ENCODE assay signal across 12 cellular contexts in genomic region chr1:228110536-228110935, GRCh38. TPM values are rescaled to one million over a fixed set of nuclear protein-coding genes. Genes with fewer than 3 reads are reported as not detected.
DNase-seq lines count a peak whose midpoint lies in the region; TF ChIP-seq lines count a peak whose summit lies in the region.
"Had no signal": no experiment of that assay in that cellular context is flagged by ENCODE, and none has a peak within 500 bp of the region (broad histone marks: within the 10 kb centered on the region; RNA-seq: fewer than 3 reads in every experiment).

No MANE protein-coding gene starts in this region.

- no peak overlapping the region for H3K27ac ChIP-seq in SJSA1
- H3K27ac ChIP-seq in endodermal cell (ENCODE audit: low read depth, low read length), result no peak overlapping the region
- peak overlapping the region in 2 of 5 donors; percentile 92 to 94 for H3K27ac ChIP-seq in adrenal gland
- H3K27ac ChIP-seq: VCaP had no signal

- intact Hi-C loops in activated T-helper 2 cell treated with anti-CD3 and anti-CD28 coated beads, Interferon-gamma antibody, Interleukin-2, Interleukin-4, amounts not matched to agents 10 μg/mL and 5 μg/mL and 100 μg/mL, durations not matched to agents 14 hours and 24 hours and 36 hours (cut with micrococcal nuclease), result no loop called here
- intact Hi-C loops in adrenal gland (cut with DNase I), result no loop called here

- peaks cover 12% of the 10 kb centered on the region for H3K9me3 Mint-ChIP-seq in endodermal cell
- H3K9me3 Mint-ChIP-seq in progenitor cell of endocrine pancreas (ENCODE audit: low read depth), result peaks cover 3% of the 10 kb centered on the region
- no peaks in the 10 kb centered on the region for H3K9me3 Mint-ChIP-seq in activated T-helper 2 cell treated with anti-CD3 and anti-CD28 coated beads, Interferon-gamma antibody, Interleukin-2, Interleukin-4, amounts not matched to agents 10 μg/mL and 5 μg/mL and 100 μg/mL, durations not matched to agents 14 hours and 24 hours and 36 hours

- no peak for TF ChIP-seq POLR2A in adrenal gland (IDR thresholded peaks at IDR 0.05)

- H3K4me1 ChIP-seq in SJSA1 (replicated peaks) (peaks cover 11% of the 10 kb centered on the region), endodermal cell (ENCODE audit: control insufficient read depth, insufficient read depth, low read length) (peaks cover 5% of the 10 kb centered on the region), adrenal gland (replicated peaks in 1 of 2) (peaks cover 8 to 32% of the 10 kb centered on the region in 2 donors)

- H3K4me3 ChIP-seq in SJSA1, result peak overlapping the region; percentile 72; the same call in 1 of the 2 replicates
- peak overlapping the region; percentile 94 for H3K4me3 ChIP-seq in endodermal cell (ENCODE audit: low read length)
- H3K4me3 ChIP-seq in adrenal gland, result peak overlapping the region in 1 of 4 donors; percentile 84

- H3K36me3 ChIP-seq in SJSA1 (peaks cover 21% of the 10 kb centered on the region), endodermal cell (ENCODE audit: control insufficient read depth, insufficient read depth, low read length) (peaks cover 14% of the 10 kb centered on the region), adrenal gland (replicated peaks in 1 of 2) (peaks cover 0 to 22% of the 10 kb centered on the region in 2 donors)

- no peaks in the 10 kb centered on the region for H3K9me3 ChIP-seq in SJSA1 (replicated peaks)
- H3K9me3 ChIP-seq in endodermal cell (ENCODE audit: control insufficient read depth, low read length), result peaks cover 13% of the 10 kb centered on the region
- no peaks in the 10 kb centered on the region for H3K9me3 ChIP-seq in adrenal gland (replicated peaks in 1 of 3)
- H3K9me3 ChIP-seq: Peyer's patch had no signal

- peak; percentile 2 for DNase-seq in D341Med (ENCODE audit: low spot score)
- DNase-seq in SJSA1 (ENCODE audit: low read depth in 1 of 2, low spot score in 2 of 2), result no peak
- DNase-seq in endodermal cell, result no peak
- no peak for DNase-seq in progenitor cell of endocrine pancreas (ENCODE audit: low spot score, unreplicated experiment)
- DNase-seq in ecto neural progenitor cell (ENCODE audit: low spot score), result no peak
- no peak for DNase-seq in activated T-helper 2 cell treated with anti-CD3 and anti-CD28 coated beads, Interferon-gamma antibody, Interleukin-2, Interleukin-4, amounts not matched to agents 10 μg/mL and 5 μg/mL and 100 μg/mL, durations not matched to agents 14 hours and 24 hours and 36 hours (ENCODE audit: low spot score)
- no peak for DNase-seq in adrenal gland
- no peak for DNase-seq in NCI-H774 (lab: John Stamatoyannopoulos, UW)
- DNase-seq: activated gamma-delta T cell treated with Interleukin-2 at 50 U/mL for 16 hours; stimulated activated CD4-positive, alpha-beta T cell treated with anti-CD3 and anti-CD28 coated beads, Interleukin-1b, Interleukin-23, amount 100 ng/mL, for 48 hours had no signal

- WGBS in endodermal cell (ENCODE audit: insufficient coverage in 1 of 2, insufficient read length in 1 of 2), 2 experiments, result 89 to 95% methylated on average over 7 of the region's 7 CpGs
- 84 to 94% (median 91%) methylated on average over 7 of the region's 7 CpGs for WGBS in adrenal gland, 4 donors

- H3K27ac Mint-ChIP-seq in endodermal cell (peak overlapping the region; percentile 94), progenitor cell of endocrine pancreas (peak overlapping the region; percentile 98)
- H3K27ac Mint-ChIP-seq in activated T-helper 2 cell treated with anti-CD3 and anti-CD28 coated beads, Interferon-gamma antibody, Interleukin-2, Interleukin-4, amounts not matched to agents 10 μg/mL and 5 μg/mL and 100 μg/mL, durations not matched to agents 14 hours and 24 hours and 36 hours, result no peak overlapping the region

- H3K4me3 Mint-ChIP-seq in endodermal cell (peak overlapping the region; percentile 84), progenitor cell of endocrine pancreas (ENCODE audit: low read depth) (peak overlapping the region; percentile 93)
- no peak overlapping the region for H3K4me3 Mint-ChIP-seq in activated T-helper 2 cell treated with anti-CD3 and anti-CD28 coated beads, Interferon-gamma antibody, Interleukin-2, Interleukin-4, amounts not matched to agents 10 μg/mL and 5 μg/mL and 100 μg/mL, durations not matched to agents 14 hours and 24 hours and 36 hours (ENCODE audit: low read depth)

- peaks cover 12% of the 10 kb centered on the region for H3K4me1 Mint-ChIP-seq in endodermal cell
- peaks cover 12% of the 10 kb centered on the region for H3K4me1 Mint-ChIP-seq in progenitor cell of endocrine pancreas (ENCODE audit: low read depth)
- peaks cover 15% of the 10 kb centered on the region for H3K4me1 Mint-ChIP-seq in activated T-helper 2 cell treated with anti-CD3 and anti-CD28 coated beads, Interferon-gamma antibody, Interleukin-2, Interleukin-4, amounts not matched to agents 10 μg/mL and 5 μg/mL and 100 μg/mL, durations not matched to agents 14 hours and 24 hours and 36 hours (ENCODE audit: low read depth)

- H3K27me3 Mint-ChIP-seq in endodermal cell (ENCODE audit: insufficient read depth) (peaks cover 4% of the 10 kb centered on the region), progenitor cell of endocrine pancreas (no peaks in the 10 kb centered on the region)
- H3K27me3 Mint-ChIP-seq in activated T-helper 2 cell treated with anti-CD3 and anti-CD28 coated beads, Interferon-gamma antibody, Interleukin-2, Interleukin-4, amounts not matched to agents 10 μg/mL and 5 μg/mL and 100 μg/mL, durations not matched to agents 14 hours and 24 hours and 36 hours (ENCODE audit: low read depth), result no peaks in the 10 kb centered on the region

- TF ChIP-seq CTCF in endodermal cell (conservative IDR thresholded peaks at IDR 0.05) (no peak), progenitor cell of endocrine pancreas (IDR thresholded peaks at IDR 0.05; ENCODE audit: unreplicated experiment) (no peak), adrenal gland (IDR thresholded peaks at IDR 0.05) (no peak)

- peak overlapping the region; percentile 93 for H3K9ac ChIP-seq in endodermal cell (ENCODE audit: extremely low read depth, low read length, poor library complexity, severe bottlenecking)

- H3K27me3 ChIP-seq in SJSA1 (replicated peaks) (no peaks in the 10 kb centered on the region), endodermal cell (ENCODE audit: control insufficient read depth, insufficient read depth, low read length, poor library complexity, severe bottlenecking) (no peaks in the 10 kb centered on the region), adrenal gland (no peaks in the 10 kb centered on the region)
- H3K27me3 ChIP-seq: Peyer's patch had no signal

- H3K36me3 Mint-ChIP-seq in endodermal cell (ENCODE audit: low read depth) (peaks cover 11% of the 10 kb centered on the region), progenitor cell of endocrine pancreas (ENCODE audit: insufficient read depth) (peaks cover 3% of the 10 kb centered on the region)
- H3K36me3 Mint-ChIP-seq in activated T-helper 2 cell treated with anti-CD3 and anti-CD28 coated beads, Interferon-gamma antibody, Interleukin-2, Interleukin-4, amounts not matched to agents 10 μg/mL and 5 μg/mL and 100 μg/mL, durations not matched to agents 14 hours and 24 hours and 36 hours (ENCODE audit: low read depth), result peaks cover 8% of the 10 kb centered on the region

RNA-seq across cellular contexts. Expression of gene MRPL55, which starts 1.4 kb away (rescaled TPM):
- 93.4 and 101 TPM in 2 replicates for total RNA-seq in SJSA1 (2014; rRNA removed; shearing (Covaris generic))
- total RNA-seq in endodermal cell, result 10 to 100 TPM; 57.6 to 66.7 TPM
- polyA plus RNA-seq in endodermal cell (2013, experiment 1 of 2), result 72.3 TPM
- 52.9 TPM for polyA plus RNA-seq in endodermal cell (2013, experiment 2 of 2)
- total RNA-seq in progenitor cell of endocrine pancreas, result 50.3 and 52.3 TPM in 2 replicates
- total RNA-seq in activated T-helper 2 cell treated with anti-CD3 and anti-CD28 coated beads, Interferon-gamma antibody, Interleukin-2, Interleukin-4, amounts not matched to agents 10 μg/mL and 5 μg/mL and 100 μg/mL, durations not matched to agents 14 hours and 24 hours and 36 hours, result 47.3 and 53.6 TPM in 2 replicates
- total RNA-seq in adrenal gland, result 100 to 1,000 TPM in 2 of 8 donors, 10 to 100 TPM in 6; 56.4 to 120 (median 70.8) TPM
- polyA plus RNA-seq in adrenal gland, result 100 to 1,000 TPM in 2 of 3 donors, 10 to 100 TPM in 1; 25.1 to 309 (median 303) TPM

RNA-seq across cellular contexts. Expression of gene C1orf35, which starts 7.4 kb away (rescaled TPM):
- total RNA-seq in SJSA1 (2014; rRNA removed; shearing (Covaris generic)), result 18.7 and 49.2 TPM in 2 replicates
- total RNA-seq in endodermal cell (10 to 100 TPM; 31.6 to 34.0 TPM), progenitor cell of endocrine pancreas (20.2 and 22.4 TPM in 2 replicates), adrenal gland (10 to 100 TPM in 6 of 8 donors, 1 to 10 TPM in 2; 8.0 to 24.8 (median 15.4) TPM)
- polyA plus RNA-seq in endodermal cell (2013, experiment 1 of 2), result 27.6 TPM
- 24.7 TPM for polyA plus RNA-seq in endodermal cell (2013, experiment 2 of 2)
- total RNA-seq in activated T-helper 2 cell treated with anti-CD3 and anti-CD28 coated beads, Interferon-gamma antibody, Interleukin-2, Interleukin-4, amounts not matched to agents 10 μg/mL and 5 μg/mL and 100 μg/mL, durations not matched to agents 14 hours and 24 hours and 36 hours, result 23.9 and 24.5 TPM in 2 replicates
- 10 to 100 TPM in 2 of 3 donors, 1 to 10 TPM in 1; 5.0 to 42.0 (median 36.0) TPM for polyA plus RNA-seq in adrenal gland

RNA-seq across cellular contexts. Expression of gene ARF1, which starts 28.0 kb away (rescaled TPM):
- 161 and 212 TPM in 2 replicates for total RNA-seq in SJSA1 (2014; rRNA removed; shearing (Covaris generic))
- 100 to 1,000 TPM; 322 to 372 TPM for total RNA-seq in endodermal cell
- 397 TPM for polyA plus RNA-seq in endodermal cell (2013, experiment 1 of 2)
- polyA plus RNA-seq in endodermal cell (2013, experiment 2 of 2), result 397 TPM
- total RNA-seq in progenitor cell of endocrine pancreas, result 259 and 267 TPM in 2 replicates
- total RNA-seq in activated T-helper 2 cell treated with anti-CD3 and anti-CD28 coated beads, Interferon-gamma antibody, Interleukin-2, Interleukin-4, amounts not matched to agents 10 μg/mL and 5 μg/mL and 100 μg/mL, durations not matched to agents 14 hours and 24 hours and 36 hours, result 409 and 410 TPM in 2 replicates
- 100 to 1,000 TPM; 345 to 611 (median 381) TPM for total RNA-seq in adrenal gland
- polyA plus RNA-seq in adrenal gland, result 100 to 1,000 TPM; 274 to 510 (median 384) TPM

RNA-seq across cellular contexts. Expression of gene GUK1, which starts 29.5 kb away (rescaled TPM):
- 307 and 334 TPM in 2 replicates for total RNA-seq in SJSA1 (2014; rRNA removed; shearing (Covaris generic))
- total RNA-seq in endodermal cell (100 to 1,000 TPM; 110 to 112 TPM), progenitor cell of endocrine pancreas (96.3 and 101 TPM in 2 replicates), adrenal gland (100 to 1,000 TPM; 162 to 427 (median 236) TPM)
- polyA plus RNA-seq in endodermal cell (2013, experiment 1 of 2), result 121 TPM
- polyA plus RNA-seq in endodermal cell (2013, experiment 2 of 2), result 115 TPM
- total RNA-seq in activated T-helper 2 cell treated with anti-CD3 and anti-CD28 coated beads, Interferon-gamma antibody, Interleukin-2, Interleukin-4, amounts not matched to agents 10 μg/mL and 5 μg/mL and 100 μg/mL, durations not matched to agents 14 hours and 24 hours and 36 hours, result 219 and 225 TPM in 2 replicates
- polyA plus RNA-seq in adrenal gland, result 100 to 1,000 TPM in 2 of 3 donors, 10 to 100 TPM in 1; 42.3 to 414 (median 388) TPM

RNA-seq across cellular contexts. Expression of gene GJC2, which starts 39.2 kb away (rescaled TPM):
- 2.0 and 2.3 TPM in 2 replicates for total RNA-seq in SJSA1 (2014; rRNA removed; shearing (Covaris generic))
- under 1 TPM; 0.53 to 0.60 TPM for total RNA-seq in endodermal cell
- 0.71 TPM for polyA plus RNA-seq in endodermal cell (2013, experiment 1 of 2)
- polyA plus RNA-seq in endodermal cell (2013, experiment 2 of 2), result 0.37 TPM
- total RNA-seq in progenitor cell of endocrine pancreas, result 1.7 and 2.1 TPM in 2 replicates
- 0.52 and 0.55 TPM in 2 replicates for total RNA-seq in activated T-helper 2 cell treated with anti-CD3 and anti-CD28 coated beads, Interferon-gamma antibody, Interleukin-2, Interleukin-4, amounts not matched to agents 10 μg/mL and 5 μg/mL and 100 μg/mL, durations not matched to agents 14 hours and 24 hours and 36 hours
- 1 to 10 TPM in 7 of 8 donors, under 1 TPM in 1; 0.87 to 4.1 (median 1.3) TPM for total RNA-seq in adrenal gland
- 1 to 10 TPM in 2 of 3 donors, under 1 TPM in 1; 0.05 to 2.1 (median 1.8) TPM for polyA plus RNA-seq in adrenal gland
